Comparison of ENCODE assay signal across 1 cellular context in genomic region chr12:101793401-101793800, GRCh38.
TF ChIP-seq lines count a peak whose summit lies in the region.

No MANE protein-coding gene starts in this region.

TF ChIP-seq in GM23338, 12 proteins besides CTCF, POLR2A, EP300 and RAD21 (continued from another document):
- TF ChIP-seq ETS1 (IDR thresholded peaks at IDR 0.05) (no peak), NANOG (IDR thresholded peaks at IDR 0.05; ENCODE audit: borderline replicate concordance) (no peak), EZH2phosphoT487 (IDR thresholded peaks at IDR 0.05; ENCODE audit: unreplicated experiment) (no peak), ZNF331 (CRISPR knock-in tag; IDR thresholded peaks at IDR 0.05; ENCODE audit: low read depth) (no peak), POLR2AphosphoS5 (IDR thresholded peaks at IDR 0.05; ENCODE audit: low read depth) (no peak), CREB1 (CRISPR knock-in tag; IDR thresholded peaks at IDR 0.05; ENCODE audit: low read depth) (no peak), ZNF114 (CRISPR knock-in tag; IDR thresholded peaks at IDR 0.05) (no peak)
TF ChIP-seq in GM23338: peak in this region for 0.
